24 cellular contexts compared by ENCODE assay signal in genomic region chr9:133931059-133931458, GRCh38.
DNase-seq lines count a peak whose midpoint lies in the region; ATAC-seq and TF ChIP-seq lines count a peak whose summit lies in the region.
"Had no signal": no experiment of that assay in that cellular context is flagged by ENCODE, and none has a peak within 500 bp of the region (broad histone marks: within the 10 kb centered on the region; RNA-seq: fewer than 3 reads in every experiment).

No MANE protein-coding gene starts in this region.

- H3K27ac Mint-ChIP-seq in endodermal cell = no peak overlapping the region
- H3K27ac Mint-ChIP-seq: activated CD4-positive, alpha-beta memory T cell treated with anti-CD3 and anti-CD28 coated beads, Interleukin-2, amount 10 ng/mL, durations not matched to agents 7 days and 5 days; activated T-helper 17 cell treated with anti-CD3 and anti-CD28 coated beads, Interleukin-2, amount 50 U/mL, for 72 hours; naive thymus-derived CD8-positive, alpha-beta T cell had no signal

- no peak for ATAC-seq in GM18868 (IDR thresholded peaks at IDR 0.05; ENCODE audit: unreplicated experiment)
- ATAC-seq: activated T-helper 17 cell treated with anti-CD3 and anti-CD28 coated beads, Interleukin-2, amount 50 U/mL, for 72 hours; lower lobe of right lung; naive thymus-derived CD8-positive, alpha-beta T cell had no signal

- peak; percentile 52 for DNase-seq in NCI-H510A treated with DMSO at 0.1 percent for 48 hours (lab: John Stamatoyannopoulos, UW)
- DNase-seq in NCI-H510A (lab: John Stamatoyannopoulos, UW) = no peak
- peak; percentile 24 for DNase-seq in NCI-H1092 (lab: John Stamatoyannopoulos, UW)
- no peak for DNase-seq in endodermal cell
- DNase-seq in thyroid gland = no peak
- DNase-seq in kidney tubule cell (ENCODE audit: low spot score) = no peak
- DNase-seq in T1000 (lab: John Stamatoyannopoulos, UW) = no peak
- DNase-seq: activated CD4-positive, alpha-beta memory T cell treated with anti-CD3 and anti-CD28 coated beads, Interleukin-2, amount 10 ng/mL, durations not matched to agents 7 days and 5 days; activated CD4-positive, alpha-beta T cell treated with anti-CD3 and anti-CD28 coated beads for 1 hour; activated naive CD4-positive, alpha-beta T cell treated with anti-CD3 and anti-CD28 coated beads, Interleukin-2, amount 50 U/mL, for 16 hours; Calu3; effector memory CD4-positive, alpha-beta T cell; erythroblast; lower lobe of right lung; naive thymus-derived CD8-positive, alpha-beta T cell; NCI-H1105 treated with DMSO at 0.1 percent for 48 hours; NCI-H748 treated with DMSO at 0.1 percent for 48 hours; RPMI8226; stomach; T-helper 1 cell had no signal

- no peak for TF ChIP-seq POLR2A in thyroid gland (IDR thresholded peaks at IDR 0.05)

- H3K9me3 Mint-ChIP-seq in endodermal cell = no peaks in the 10 kb centered on the region
- H3K9me3 Mint-ChIP-seq: activated CD4-positive, alpha-beta memory T cell treated with anti-CD3 and anti-CD28 coated beads, Interleukin-2, amount 10 ng/mL, durations not matched to agents 7 days and 5 days; activated T-helper 17 cell treated with anti-CD3 and anti-CD28 coated beads, Interleukin-2, amount 50 U/mL, for 72 hours; IgD-negative memory B cell; naive thymus-derived CD8-positive, alpha-beta T cell had no signal

- no peak overlapping the region for H3K9ac ChIP-seq in endodermal cell (ENCODE audit: extremely low read depth, low read length, poor library complexity, severe bottlenecking)

- H3K27me3 Mint-ChIP-seq in endodermal cell (ENCODE audit: insufficient read depth) = no peaks in the 10 kb centered on the region
- H3K27me3 Mint-ChIP-seq: activated CD4-positive, alpha-beta memory T cell treated with anti-CD3 and anti-CD28 coated beads, Interleukin-2, amount 10 ng/mL, durations not matched to agents 7 days and 5 days; activated T-helper 17 cell treated with anti-CD3 and anti-CD28 coated beads, Interleukin-2, amount 50 U/mL, for 72 hours; IgD-negative memory B cell had no signal

- H3K27ac ChIP-seq in endodermal cell (ENCODE audit: low read depth, low read length) (peak overlapping the region; percentile 61), thyroid gland (peak overlapping the region; percentile 68 to 82 (median 78))
- H3K27ac ChIP-seq: lower lobe of right lung, tibial nerve had no signal

- H3K27me3 ChIP-seq in endodermal cell (ENCODE audit: control insufficient read depth, insufficient read depth, low read length, poor library complexity, severe bottlenecking) = no peaks in the 10 kb centered on the region
- H3K27me3 ChIP-seq in thyroid gland = no peaks in the 10 kb centered on the region
- H3K27me3 ChIP-seq: stomach, tibial nerve had no signal

- H3K4me1 ChIP-seq in endodermal cell (ENCODE audit: control insufficient read depth, insufficient read depth, low read length) (no peaks in the 10 kb centered on the region), thyroid gland (peaks cover 43 to 55% of the 10 kb centered on the region in 2 donors)

- H3K36me3 ChIP-seq in endodermal cell (ENCODE audit: control insufficient read depth, insufficient read depth, low read length) (no peaks in the 10 kb centered on the region), thyroid gland (no peaks in the 10 kb centered on the region)

- H3K4me3 ChIP-seq in endodermal cell (ENCODE audit: low read length) (no peak overlapping the region), thyroid gland (replicated peaks in 1 of 3) (no peak overlapping the region)
- H3K4me3 ChIP-seq: lower lobe of right lung, stomach, tibial nerve had no signal

- H3K9me3 ChIP-seq in endodermal cell (ENCODE audit: control insufficient read depth, low read length) = no peaks in the 10 kb centered on the region
- no peaks in the 10 kb centered on the region for H3K9me3 ChIP-seq in thyroid gland
- H3K9me3 ChIP-seq: lower lobe of right lung, stomach, tibial nerve had no signal

- TF ChIP-seq CTCF in endodermal cell (conservative IDR thresholded peaks at IDR 0.05) (no peak), thyroid gland (IDR thresholded peaks at IDR 0.05) (no peak)

- no peaks in the 10 kb centered on the region for H3K4me1 Mint-ChIP-seq in endodermal cell
- H3K4me1 Mint-ChIP-seq: activated CD4-positive, alpha-beta memory T cell treated with anti-CD3 and anti-CD28 coated beads, Interleukin-2, amount 10 ng/mL, durations not matched to agents 7 days and 5 days had no signal

- intact Hi-C loops in thyroid gland (cut with DNase I) = loop anchor here (5.0 kb wide), 1 partner anchor 61 kb away; the partner anchor contains the start of gene VAV2

- 84 to 87% methylated on average over 6 to 8 of the region's 8 CpGs for WGBS in endodermal cell (ENCODE audit: insufficient coverage in 1 of 2, insufficient read length in 1 of 2), 2 experiments
- 39 to 44% methylated on average over 6 to 8 of the region's 8 CpGs for WGBS in thyroid gland, 2 donors

- peaks cover 28% of the 10 kb centered on the region for H3K36me3 Mint-ChIP-seq in endodermal cell (ENCODE audit: low read depth)
- H3K36me3 Mint-ChIP-seq: naive thymus-derived CD8-positive, alpha-beta T cell had no signal

- no peak overlapping the region for H3K4me3 Mint-ChIP-seq in endodermal cell
- H3K4me3 Mint-ChIP-seq: activated CD4-positive, alpha-beta memory T cell treated with anti-CD3 and anti-CD28 coated beads, Interleukin-2, amount 10 ng/mL, durations not matched to agents 7 days and 5 days; activated T-helper 17 cell treated with anti-CD3 and anti-CD28 coated beads, Interleukin-2, amount 50 U/mL, for 72 hours; naive thymus-derived CD8-positive, alpha-beta T cell had no signal

Comparison
In these comparisons a context has a peak if more than half of its experiments do, and no peak if none do; other contexts are left out.
1. DNase-seq: peak in NCI-H510A treated with DMSO at 0.1 percent for 48 hours (single experiment) and NCI-H1092 (single experiment); none in NCI-H510A (single experiment), endodermal cell (single experiment), thyroid gland (0 of 2), kidney tubule cell (single experiment) and T1000 (single experiment).